ENCODE assay signal across 8 cellular contexts in the genomic region with DNA sequence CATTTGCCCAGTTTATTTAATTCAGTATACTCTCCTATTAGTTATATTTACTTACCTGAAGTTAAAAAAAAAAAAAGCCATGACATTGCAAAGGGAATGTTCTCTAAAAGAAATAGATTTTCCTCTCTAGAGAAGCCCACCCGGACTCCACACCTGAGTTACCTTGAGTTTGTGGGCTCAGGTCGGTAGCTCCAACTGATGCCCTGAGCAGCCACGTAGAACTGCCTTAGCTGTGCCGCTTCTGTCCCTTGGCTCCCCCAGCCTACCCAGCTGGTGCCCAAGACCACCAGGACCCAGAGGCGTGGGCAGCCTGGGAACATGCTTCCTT. TPM values are rescaled to one million over a fixed set of nuclear protein-coding genes. Genes with fewer than 3 reads are reported as not detected.
DNase-seq lines count a peak whose midpoint lies in the region; ATAC-seq and TF ChIP-seq lines count a peak whose summit lies in the region.

No MANE protein-coding gene starts in this region.

- peak overlapping the region; percentile 65 for H2AFZ ChIP-seq in parathyroid adenoma

- H3K4me1 ChIP-seq in breast epithelium (peaks cover 0 to 5% of the 10 kb centered on the region in 2 donors), parathyroid adenoma (no peaks in the 10 kb centered on the region)

- H3K36me3 ChIP-seq in breast epithelium, result no peaks in the 10 kb centered on the region
- H3K36me3 ChIP-seq in parathyroid adenoma (ENCODE audit: control insufficient read depth, insufficient read depth, low read length), result no peaks in the 10 kb centered on the region

- intact Hi-C loops in breast epithelium (cut with DNase I; ENCODE audit: low total_unique reads), result no loop called here

- peak overlapping the region; percentile 16 for H3K4me2 ChIP-seq in parathyroid adenoma (ENCODE audit: low read length)

- H3K9me3 ChIP-seq in breast epithelium (no peaks in the 10 kb centered on the region), parathyroid adenoma (ENCODE audit: control insufficient read depth, low read length) (no peaks in the 10 kb centered on the region)

- TF ChIP-seq POLR2A in breast epithelium (IDR thresholded peaks at IDR 0.05), result no peak

- peak overlapping the region in 2 of 3 donors; percentile 10 to 48 for H3K4me3 ChIP-seq in breast epithelium
- no peak overlapping the region for H3K4me3 ChIP-seq in parathyroid adenoma (ENCODE audit: low read depth, low read length)

- DNase-seq in breast epithelium (ENCODE audit: low spot score in 2 of 2) (no peak), mesenteric fat pad (ENCODE audit: low spot score) (no peak), germinal center (ENCODE audit: low spot score) (no peak), NCI-H510A (lab: John Stamatoyannopoulos, UW) (no peak)
- no peak for DNase-seq in activated effector memory CD4-positive, alpha-beta T cell treated with Interleukin-2 at 50 U/mL for 16 hours

- H3K79me2 ChIP-seq in parathyroid adenoma, result no peaks in the 10 kb centered on the region

- H3K27ac ChIP-seq in breast epithelium (no peak overlapping the region), parathyroid adenoma (no peak overlapping the region)

- ATAC-seq in GM19395 (IDR thresholded peaks at IDR 0.05; ENCODE audit: unreplicated experiment) (peak; percentile 41), HG03175 (IDR thresholded peaks at IDR 0.05; ENCODE audit: unreplicated experiment) (peak; percentile 13)

- TF ChIP-seq CTCF in breast epithelium (IDR thresholded peaks at IDR 0.05) (no peak), parathyroid adenoma (IDR thresholded peaks at IDR 0.05) (no peak)

- H3K27me3 ChIP-seq in breast epithelium (peaks cover 0 to 4% of the 10 kb centered on the region in 2 donors), parathyroid adenoma (ENCODE audit: control insufficient read depth, insufficient read depth, low read length) (no peaks in the 10 kb centered on the region)

- no peak overlapping the region for H3K9ac ChIP-seq in parathyroid adenoma

RNA-seq across cellular contexts. Expression of a gene that starts 0.2 kb away (rescaled TPM):
- total RNA-seq in breast epithelium (1 to 10 TPM in 2 of 3 donors, under 1 TPM in 1; 0.44 to 7.4 (median 1.3) TPM), mesenteric fat pad (3.8 TPM)

RNA-seq across cellular contexts. Expression of a gene that starts 43.9 kb away (rescaled TPM):
- total RNA-seq in breast epithelium, result 10 to 100 TPM in 2 of 3 donors, 1 to 10 TPM in 1; 5.4 to 13.1 (median 10.1) TPM
- total RNA-seq in mesenteric fat pad, result 13.4 TPM
